Comparison of ENCODE assay signal across 2 cellular contexts in the genomic region with DNA sequence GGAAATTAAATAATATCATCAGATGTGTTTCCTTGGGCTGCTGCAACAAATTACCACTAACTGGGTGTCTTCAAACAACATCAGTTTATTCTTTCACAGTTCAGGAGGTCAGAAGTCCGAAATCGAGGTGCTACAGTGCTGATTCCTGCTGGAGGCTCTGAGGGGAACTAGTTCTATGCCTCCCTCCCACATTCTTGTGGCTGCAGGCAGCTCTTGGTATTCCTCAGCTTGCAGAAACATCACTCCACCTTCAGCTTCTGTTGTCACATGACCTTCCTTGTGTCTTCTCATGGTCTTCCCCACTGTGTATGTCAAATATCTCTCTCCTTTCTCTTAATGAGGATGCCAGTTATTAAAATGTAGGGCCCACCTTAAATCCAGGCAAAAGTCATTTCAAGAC.
A peak's percentile ranks its signal among the peaks of the same experiment; 100 is the strongest.
TF ChIP-seq lines count a peak whose summit lies in the region.

No MANE protein-coding gene starts in this region.

TF ChIP-seq in GM23338, 12 proteins besides CTCF, POLR2A, EP300 and RAD21:
- TF ChIP-seq, protein P1, sequence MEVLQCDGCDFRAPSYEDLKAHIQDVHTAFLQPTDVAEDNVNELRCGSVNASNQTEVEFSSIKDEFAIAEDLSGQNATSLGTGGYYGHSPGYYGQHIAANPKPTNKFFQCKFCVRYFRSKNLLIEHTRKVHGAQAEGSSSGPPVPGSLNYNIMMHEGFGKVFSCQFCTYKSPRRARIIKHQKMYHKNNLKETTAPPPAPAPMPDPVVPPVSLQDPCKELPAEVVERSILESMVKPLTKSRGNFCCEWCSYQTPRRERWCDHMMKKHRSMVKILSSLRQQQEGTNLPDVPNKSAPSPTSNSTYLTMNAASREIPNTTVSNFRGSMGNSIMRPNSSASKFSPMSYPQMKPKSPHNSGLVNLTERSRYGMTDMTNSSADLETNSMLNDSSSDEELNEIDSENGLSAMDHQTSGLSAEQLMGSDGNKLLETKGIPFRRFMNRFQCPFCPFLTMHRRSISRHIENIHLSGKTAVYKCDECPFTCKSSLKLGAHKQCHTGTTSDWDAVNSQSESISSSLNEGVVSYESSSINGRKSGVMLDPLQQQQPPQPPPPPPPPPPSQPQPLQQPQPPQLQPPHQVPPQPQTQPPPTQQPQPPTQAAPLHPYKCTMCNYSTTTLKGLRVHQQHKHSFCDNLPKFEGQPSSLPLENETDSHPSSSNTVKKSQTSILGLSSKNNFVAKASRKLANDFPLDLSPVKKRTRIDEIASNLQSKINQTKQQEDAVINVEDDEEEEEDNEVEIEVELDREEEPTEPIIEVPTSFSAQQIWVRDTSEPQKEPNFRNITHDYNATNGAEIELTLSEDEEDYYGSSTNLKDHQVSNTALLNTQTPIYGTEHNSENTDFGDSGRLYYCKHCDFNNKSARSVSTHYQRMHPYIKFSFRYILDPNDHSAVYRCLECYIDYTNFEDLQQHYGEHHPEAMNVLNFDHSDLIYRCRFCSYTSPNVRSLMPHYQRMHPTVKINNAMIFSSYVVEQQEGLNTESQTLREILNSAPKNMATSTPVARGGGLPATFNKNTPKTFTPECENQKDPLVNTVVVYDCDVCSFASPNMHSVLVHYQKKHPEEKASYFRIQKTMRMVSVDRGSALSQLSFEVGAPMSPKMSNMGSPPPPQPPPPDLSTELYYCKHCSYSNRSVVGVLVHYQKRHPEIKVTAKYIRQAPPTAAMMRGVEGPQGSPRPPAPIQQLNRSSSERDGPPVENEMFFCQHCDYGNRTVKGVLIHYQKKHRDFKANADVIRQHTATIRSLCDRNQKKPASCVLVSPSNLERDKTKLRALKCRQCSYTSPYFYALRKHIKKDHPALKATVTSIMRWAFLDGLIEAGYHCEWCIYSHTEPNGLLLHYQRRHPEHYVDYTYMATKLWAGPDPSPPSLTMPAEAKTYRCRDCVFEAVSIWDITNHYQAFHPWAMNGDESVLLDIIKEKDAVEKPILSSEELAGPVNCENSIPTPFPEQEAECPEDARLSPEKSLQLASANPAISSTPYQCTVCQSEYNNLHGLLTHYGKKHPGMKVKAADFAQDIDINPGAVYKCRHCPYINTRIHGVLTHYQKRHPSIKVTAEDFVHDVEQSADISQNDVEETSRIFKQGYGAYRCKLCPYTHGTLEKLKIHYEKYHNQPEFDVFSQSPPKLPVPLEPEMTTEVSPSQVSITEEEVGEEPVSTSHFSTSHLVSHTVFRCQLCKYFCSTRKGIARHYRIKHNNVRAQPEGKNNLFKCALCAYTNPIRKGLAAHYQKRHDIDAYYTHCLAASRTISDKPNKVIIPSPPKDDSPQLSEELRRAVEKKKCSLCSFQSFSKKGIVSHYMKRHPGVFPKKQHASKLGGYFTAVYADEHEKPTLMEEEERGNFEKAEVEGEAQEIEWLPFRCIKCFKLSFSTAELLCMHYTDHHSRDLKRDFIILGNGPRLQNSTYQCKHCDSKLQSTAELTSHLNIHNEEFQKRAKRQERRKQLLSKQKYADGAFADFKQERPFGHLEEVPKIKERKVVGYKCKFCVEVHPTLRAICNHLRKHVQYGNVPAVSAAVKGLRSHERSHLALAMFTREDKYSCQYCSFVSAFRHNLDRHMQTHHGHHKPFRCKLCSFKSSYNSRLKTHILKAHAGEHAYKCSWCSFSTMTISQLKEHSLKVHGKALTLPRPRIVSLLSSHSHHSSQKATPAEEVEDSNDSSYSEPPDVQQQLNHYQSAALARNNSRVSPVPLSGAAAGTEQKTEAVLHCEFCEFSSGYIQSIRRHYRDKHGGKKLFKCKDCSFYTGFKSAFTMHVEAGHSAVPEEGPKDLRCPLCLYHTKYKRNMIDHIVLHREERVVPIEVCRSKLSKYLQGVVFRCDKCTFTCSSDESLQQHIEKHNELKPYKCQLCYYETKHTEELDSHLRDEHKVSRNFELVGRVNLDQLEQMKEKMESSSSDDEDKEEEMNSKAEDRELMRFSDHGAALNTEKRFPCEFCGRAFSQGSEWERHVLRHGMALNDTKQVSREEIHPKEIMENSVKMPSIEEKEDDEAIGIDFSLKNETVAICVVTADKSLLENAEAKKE (CRISPR knock-in tag; IDR thresholded peaks at IDR 0.05) = peak; percentile 54; the same call in 1 of the 2 replicates
- TF ChIP-seq, protein P2, sequence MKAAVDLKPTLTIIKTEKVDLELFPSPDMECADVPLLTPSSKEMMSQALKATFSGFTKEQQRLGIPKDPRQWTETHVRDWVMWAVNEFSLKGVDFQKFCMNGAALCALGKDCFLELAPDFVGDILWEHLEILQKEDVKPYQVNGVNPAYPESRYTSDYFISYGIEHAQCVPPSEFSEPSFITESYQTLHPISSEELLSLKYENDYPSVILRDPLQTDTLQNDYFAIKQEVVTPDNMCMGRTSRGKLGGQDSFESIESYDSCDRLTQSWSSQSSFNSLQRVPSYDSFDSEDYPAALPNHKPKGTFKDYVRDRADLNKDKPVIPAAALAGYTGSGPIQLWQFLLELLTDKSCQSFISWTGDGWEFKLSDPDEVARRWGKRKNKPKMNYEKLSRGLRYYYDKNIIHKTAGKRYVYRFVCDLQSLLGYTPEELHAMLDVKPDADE (IDR thresholded peaks at IDR 0.05) = no peak

TF ChIP-seq in WTC11, 78 proteins besides CTCF, POLR2A, EP300 and RAD21 (continued from another document):
- TF ChIP-seq, protein P3, sequence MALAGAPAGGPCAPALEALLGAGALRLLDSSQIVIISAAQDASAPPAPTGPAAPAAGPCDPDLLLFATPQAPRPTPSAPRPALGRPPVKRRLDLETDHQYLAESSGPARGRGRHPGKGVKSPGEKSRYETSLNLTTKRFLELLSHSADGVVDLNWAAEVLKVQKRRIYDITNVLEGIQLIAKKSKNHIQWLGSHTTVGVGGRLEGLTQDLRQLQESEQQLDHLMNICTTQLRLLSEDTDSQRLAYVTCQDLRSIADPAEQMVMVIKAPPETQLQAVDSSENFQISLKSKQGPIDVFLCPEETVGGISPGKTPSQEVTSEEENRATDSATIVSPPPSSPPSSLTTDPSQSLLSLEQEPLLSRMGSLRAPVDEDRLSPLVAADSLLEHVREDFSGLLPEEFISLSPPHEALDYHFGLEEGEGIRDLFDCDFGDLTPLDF (CRISPR knock-in tag; IDR thresholded peaks at IDR 0.05) = no peak
- no peak for TF ChIP-seq MYBL2 (CRISPR knock-in tag; IDR thresholded peaks at IDR 0.05)
- TF ChIP-seq ZNF416 (CRISPR knock-in tag; IDR thresholded peaks at IDR 0.05) = no peak
- TF ChIP-seq, protein P4, sequence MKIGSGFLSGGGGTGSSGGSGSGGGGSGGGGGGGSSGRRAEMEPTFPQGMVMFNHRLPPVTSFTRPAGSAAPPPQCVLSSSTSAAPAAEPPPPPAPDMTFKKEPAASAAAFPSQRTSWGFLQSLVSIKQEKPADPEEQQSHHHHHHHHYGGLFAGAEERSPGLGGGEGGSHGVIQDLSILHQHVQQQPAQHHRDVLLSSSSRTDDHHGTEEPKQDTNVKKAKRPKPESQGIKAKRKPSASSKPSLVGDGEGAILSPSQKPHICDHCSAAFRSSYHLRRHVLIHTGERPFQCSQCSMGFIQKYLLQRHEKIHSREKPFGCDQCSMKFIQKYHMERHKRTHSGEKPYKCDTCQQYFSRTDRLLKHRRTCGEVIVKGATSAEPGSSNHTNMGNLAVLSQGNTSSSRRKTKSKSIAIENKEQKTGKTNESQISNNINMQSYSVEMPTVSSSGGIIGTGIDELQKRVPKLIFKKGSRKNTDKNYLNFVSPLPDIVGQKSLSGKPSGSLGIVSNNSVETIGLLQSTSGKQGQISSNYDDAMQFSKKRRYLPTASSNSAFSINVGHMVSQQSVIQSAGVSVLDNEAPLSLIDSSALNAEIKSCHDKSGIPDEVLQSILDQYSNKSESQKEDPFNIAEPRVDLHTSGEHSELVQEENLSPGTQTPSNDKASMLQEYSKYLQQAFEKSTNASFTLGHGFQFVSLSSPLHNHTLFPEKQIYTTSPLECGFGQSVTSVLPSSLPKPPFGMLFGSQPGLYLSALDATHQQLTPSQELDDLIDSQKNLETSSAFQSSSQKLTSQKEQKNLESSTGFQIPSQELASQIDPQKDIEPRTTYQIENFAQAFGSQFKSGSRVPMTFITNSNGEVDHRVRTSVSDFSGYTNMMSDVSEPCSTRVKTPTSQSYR (CRISPR knock-in tag; IDR thresholded peaks at IDR 0.05) = no peak
- TF ChIP-seq, protein P5, sequence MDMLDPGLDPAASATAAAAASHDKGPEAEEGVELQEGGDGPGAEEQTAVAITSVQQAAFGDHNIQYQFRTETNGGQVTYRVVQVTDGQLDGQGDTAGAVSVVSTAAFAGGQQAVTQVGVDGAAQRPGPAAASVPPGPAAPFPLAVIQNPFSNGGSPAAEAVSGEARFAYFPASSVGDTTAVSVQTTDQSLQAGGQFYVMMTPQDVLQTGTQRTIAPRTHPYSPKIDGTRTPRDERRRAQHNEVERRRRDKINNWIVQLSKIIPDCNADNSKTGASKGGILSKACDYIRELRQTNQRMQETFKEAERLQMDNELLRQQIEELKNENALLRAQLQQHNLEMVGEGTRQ (CRISPR knock-in tag; IDR thresholded peaks at IDR 0.05) = no peak
- TF ChIP-seq NR3C1 (CRISPR knock-in tag; conservative IDR thresholded peaks at IDR 0.05; ENCODE audit: low read depth) = no peak
- TF ChIP-seq RORB (CRISPR knock-in tag; IDR thresholded peaks at IDR 0.05) = no peak
